ENCODE assay signal across 1 cellular context in the genomic region with DNA sequence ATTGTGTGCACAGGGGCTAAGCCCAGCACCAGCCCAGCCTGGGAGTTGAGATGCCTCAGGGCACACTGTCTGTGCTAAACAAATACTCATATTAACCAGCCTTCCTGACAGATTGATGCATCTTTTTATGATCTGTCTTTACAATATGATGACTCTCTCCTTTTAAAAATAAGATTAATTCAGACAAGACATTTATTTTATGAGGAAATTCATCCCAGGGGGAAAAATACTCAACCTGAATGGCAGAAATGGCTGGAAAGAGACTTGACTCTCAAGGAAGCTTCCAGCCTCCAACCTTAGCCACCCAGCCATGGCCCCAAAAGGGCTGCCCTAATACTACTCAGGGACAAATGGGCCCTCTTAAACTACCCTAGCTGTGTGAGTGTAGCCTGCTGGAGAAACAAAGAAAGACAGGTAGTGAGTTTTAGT.
TF ChIP-seq lines count a peak whose summit lies in the region.

No MANE protein-coding gene starts in this region.

TF ChIP-seq in SK-N-SH, 30 proteins besides CTCF, POLR2A, EP300 and RAD21 (continued from another document):
- TF ChIP-seq, protein P1, sequence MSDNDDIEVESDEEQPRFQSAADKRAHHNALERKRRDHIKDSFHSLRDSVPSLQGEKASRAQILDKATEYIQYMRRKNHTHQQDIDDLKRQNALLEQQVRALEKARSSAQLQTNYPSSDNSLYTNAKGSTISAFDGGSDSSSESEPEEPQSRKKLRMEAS (IDR thresholded peaks at IDR 0.05; ENCODE audit: low read depth) = no peak
- TF ChIP-seq, protein P2, sequence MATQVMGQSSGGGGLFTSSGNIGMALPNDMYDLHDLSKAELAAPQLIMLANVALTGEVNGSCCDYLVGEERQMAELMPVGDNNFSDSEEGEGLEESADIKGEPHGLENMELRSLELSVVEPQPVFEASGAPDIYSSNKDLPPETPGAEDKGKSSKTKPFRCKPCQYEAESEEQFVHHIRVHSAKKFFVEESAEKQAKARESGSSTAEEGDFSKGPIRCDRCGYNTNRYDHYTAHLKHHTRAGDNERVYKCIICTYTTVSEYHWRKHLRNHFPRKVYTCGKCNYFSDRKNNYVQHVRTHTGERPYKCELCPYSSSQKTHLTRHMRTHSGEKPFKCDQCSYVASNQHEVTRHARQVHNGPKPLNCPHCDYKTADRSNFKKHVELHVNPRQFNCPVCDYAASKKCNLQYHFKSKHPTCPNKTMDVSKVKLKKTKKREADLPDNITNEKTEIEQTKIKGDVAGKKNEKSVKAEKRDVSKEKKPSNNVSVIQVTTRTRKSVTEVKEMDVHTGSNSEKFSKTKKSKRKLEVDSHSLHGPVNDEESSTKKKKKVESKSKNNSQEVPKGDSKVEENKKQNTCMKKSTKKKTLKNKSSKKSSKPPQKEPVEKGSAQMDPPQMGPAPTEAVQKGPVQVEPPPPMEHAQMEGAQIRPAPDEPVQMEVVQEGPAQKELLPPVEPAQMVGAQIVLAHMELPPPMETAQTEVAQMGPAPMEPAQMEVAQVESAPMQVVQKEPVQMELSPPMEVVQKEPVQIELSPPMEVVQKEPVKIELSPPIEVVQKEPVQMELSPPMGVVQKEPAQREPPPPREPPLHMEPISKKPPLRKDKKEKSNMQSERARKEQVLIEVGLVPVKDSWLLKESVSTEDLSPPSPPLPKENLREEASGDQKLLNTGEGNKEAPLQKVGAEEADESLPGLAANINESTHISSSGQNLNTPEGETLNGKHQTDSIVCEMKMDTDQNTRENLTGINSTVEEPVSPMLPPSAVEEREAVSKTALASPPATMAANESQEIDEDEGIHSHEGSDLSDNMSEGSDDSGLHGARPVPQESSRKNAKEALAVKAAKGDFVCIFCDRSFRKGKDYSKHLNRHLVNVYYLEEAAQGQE (IDR thresholded peaks at IDR 0.05; ENCODE audit: low read depth, low read length) = no peak
